Comparison of ENCODE assay signal across 12 cellular contexts in genomic region chr4:1569461-1570151, GRCh38.
"Had no signal": no experiment of that assay in that cellular context is flagged by ENCODE, and none has a peak within 500 bp of the region (broad histone marks: within the 10 kb centered on the region; RNA-seq: fewer than 3 reads in every experiment).

No MANE protein-coding gene starts in this region.

- H3K36me3 ChIP-seq: transverse colon had no signal

- ATAC-seq: activated T-helper 17 cell treated with anti-CD3 and anti-CD28 coated beads, Interleukin-2, amount 50 U/mL, for 72 hours; effector memory CD8-positive, alpha-beta T cell; left colon had no signal

- H3K79me2 ChIP-seq: parathyroid adenoma had no signal

- H3K4me1 ChIP-seq: parathyroid adenoma had no signal

- DNase-seq: activated CD4-positive, alpha-beta T cell treated with anti-CD3 and anti-CD28 coated beads for 48 hours; activated naive CD4-positive, alpha-beta T cell treated with anti-CD3 and anti-CD28 coated beads, Interleukin-2, amount 10 ng/mL, durations not matched to agents 7 days and 5 days; activated T-cell treated with anti-CD3 and anti-CD28 coated beads for 4 hours; effector memory CD8-positive, alpha-beta T cell; hypothalamus; mesenchymal stem cell; stimulated activated naive CD4-positive, alpha-beta T cell; substantia nigra; transverse colon had no signal

- H3K9me3 ChIP-seq: transverse colon had no signal

- H3K9ac ChIP-seq: parathyroid adenoma had no signal

- H2AFZ ChIP-seq: parathyroid adenoma had no signal

- H3K4me3 ChIP-seq: transverse colon had no signal
